Comparison of ENCODE assay signal across 24 cellular contexts in the genomic region with DNA sequence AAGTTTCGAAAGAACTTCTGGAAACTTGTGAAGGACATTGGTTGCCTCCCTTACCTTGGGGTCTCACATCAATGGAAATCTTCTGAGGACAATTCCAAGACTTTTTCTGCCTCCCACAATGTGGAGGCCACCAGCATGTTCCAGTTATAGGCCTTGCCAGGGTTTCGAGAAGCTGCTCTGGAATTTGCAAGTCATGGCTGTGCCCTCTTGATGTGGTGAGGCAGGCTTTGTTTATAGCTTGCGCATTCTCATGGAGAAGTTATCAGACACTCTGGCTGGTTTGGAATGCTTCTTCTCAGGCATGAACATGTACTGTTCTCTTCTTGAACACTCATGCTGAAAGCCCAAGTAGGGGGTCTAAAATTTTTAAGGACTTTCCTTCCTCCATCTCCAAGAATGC. TPM values are rescaled to one million over a fixed set of nuclear protein-coding genes. Genes with fewer than 3 reads are reported as not detected.
DNase-seq lines count a peak whose midpoint lies in the region; ATAC-seq and TF ChIP-seq lines count a peak whose summit lies in the region.
"Had no signal": no experiment of that assay in that cellular context is flagged by ENCODE, and none has a peak within 500 bp of the region (broad histone marks: within the 10 kb centered on the region; RNA-seq: fewer than 3 reads in every experiment).

No MANE protein-coding gene starts in this region.

- H3K14ac ChIP-seq in neuronal stem cell (ENCODE audit: low read length) = no peak overlapping the region

- H3K4ac ChIP-seq in neuronal stem cell (ENCODE audit: low read length) = no peak overlapping the region

- H3K79me1 ChIP-seq in neuronal stem cell (ENCODE audit: low read depth, low read length) = no peaks in the 10 kb centered on the region

- H3K18ac ChIP-seq in neuronal stem cell (ENCODE audit: low read length) = no peak overlapping the region

- H3K4me1 ChIP-seq in GM23248 (ENCODE audit: insufficient read depth) (peaks cover 21% of the 10 kb centered on the region), osteoblast (ENCODE audit: insufficient read depth, low read length) (peaks cover 27% of the 10 kb centered on the region), neuronal stem cell (ENCODE audit: control insufficient read depth in 2 of 2, insufficient read depth in 1 of 2, low read depth in 1 of 2, low read length in 2 of 2) (no peaks in the 10 kb centered on the region)
- H3K4me1 ChIP-seq: colonic mucosa, HAP-1, parathyroid adenoma had no signal

- no peaks in the 10 kb centered on the region for H3K9me3 ChIP-seq in GM23248 (ENCODE audit: low read depth)
- H3K9me3 ChIP-seq in osteoblast (ENCODE audit: low read depth, low read length) = no peaks in the 10 kb centered on the region
- H3K9me3 ChIP-seq in neuronal stem cell (replicated peaks in 1 of 2; ENCODE audit: control insufficient read depth in 2 of 2, insufficient read depth in 1 of 2, low read depth in 1 of 2, low read length in 2 of 2) = no peaks in the 10 kb centered on the region
- H3K9me3 ChIP-seq: BLaER1 treated with 17β-estradiol and CSF1 and Interleukin-3, amounts not matched to agents 10 nM and 100 nM; colonic mucosa; HAP-1; MG63 had no signal

- no peak overlapping the region for H3K27ac ChIP-seq in GM23248
- H3K27ac ChIP-seq in osteoblast (ENCODE audit: low read depth, low read length) = peak overlapping the region; percentile 21
- no peak overlapping the region for H3K27ac ChIP-seq in neuronal stem cell (replicated peaks; ENCODE audit: low read length)
- H3K27ac ChIP-seq: colonic mucosa, parathyroid adenoma had no signal

- H3K27ac Mint-ChIP-seq in T-helper 2 cell treated with Interferon-gamma antibody and Interleukin-4, amounts not matched to agents 5 μg/mL and 100 μg/mL, for 36 hours = no peak overlapping the region
- H3K27ac Mint-ChIP-seq in activated T-helper 17 cell treated with anti-CD3 and anti-CD28 coated beads, Interleukin-2, amount 50 U/mL, for 72 hours = peak overlapping the region; percentile 88
- H3K27ac Mint-ChIP-seq: naive B cell had no signal

- no peak overlapping the region for H2BK15ac ChIP-seq in neuronal stem cell (ENCODE audit: low read length)

- H3K4me3 Mint-ChIP-seq in T-helper 2 cell treated with Interferon-gamma antibody and Interleukin-4, amounts not matched to agents 5 μg/mL and 100 μg/mL, for 36 hours = peak overlapping the region; percentile 15
- peak overlapping the region; percentile 51 for H3K4me3 Mint-ChIP-seq in activated T-helper 17 cell treated with anti-CD3 and anti-CD28 coated beads, Interleukin-2, amount 50 U/mL, for 72 hours
- H3K4me3 Mint-ChIP-seq: naive B cell had no signal

- no peak overlapping the region for H4K91ac ChIP-seq in neuronal stem cell (ENCODE audit: low read depth, low read length, poor library complexity)

- ATAC-seq in activated T-helper 17 cell treated with anti-CD3 and anti-CD28 coated beads, Interleukin-2, amount 50 U/mL, for 72 hours (replicated peaks) = no peak
- no peak for ATAC-seq in GM21367 (IDR thresholded peaks at IDR 0.05; ENCODE audit: unreplicated experiment)
- no peak for ATAC-seq in activated CD4-positive, CD25-positive, alpha-beta regulatory T cell treated with anti-CD3 and anti-CD28 coated beads, Interleukin-2, amount 50 U/mL, for 24 hours
- ATAC-seq: GM12878 had no signal

- no peaks in the 10 kb centered on the region for H3K27me3 ChIP-seq in GM23248 (replicated peaks; ENCODE audit: insufficient read depth)
- H3K27me3 ChIP-seq in osteoblast (ENCODE audit: insufficient read depth, low read length) = no peaks in the 10 kb centered on the region
- no peaks in the 10 kb centered on the region for H3K27me3 ChIP-seq in neuronal stem cell (ENCODE audit: control insufficient read depth in 3 of 3, insufficient read depth in 3 of 3, low read depth in 1 of 3, low read length in 3 of 3)
- H3K27me3 ChIP-seq: BLaER1 treated with 17β-estradiol and CSF1 and Interleukin-3, amounts not matched to agents 10 nM and 100 nM; colonic mucosa; MG63 had no signal

- H3K23ac ChIP-seq in neuronal stem cell (ENCODE audit: low read depth, low read length, poor library complexity) = no peak overlapping the region

- TF ChIP-seq CTCF in osteoblast (IDR thresholded peaks at IDR 0.05; ENCODE audit: extremely low read depth, low read depth, low read length) = no peak

- H3K9me3 Mint-ChIP-seq in T-helper 2 cell treated with Interferon-gamma antibody and Interleukin-4, amounts not matched to agents 5 μg/mL and 100 μg/mL, for 36 hours = no peaks in the 10 kb centered on the region
- H3K9me3 Mint-ChIP-seq in activated T-helper 17 cell treated with anti-CD3 and anti-CD28 coated beads, Interleukin-2, amount 50 U/mL, for 72 hours = no peaks in the 10 kb centered on the region
- H3K9me3 Mint-ChIP-seq: naive B cell had no signal

- 95 to 100% methylated on average over 3 of the region's 3 CpGs for WGBS in GM23248 (ENCODE audit: low coverage in 1 of 2, low lambda C conversion rate in 2 of 2, missing lambda C conversion rate in 2 of 2), 2 experiments
- WGBS in neuronal stem cell (ENCODE audit: extremely low coverage in 2 of 2, insufficient read length in 2 of 2, insufficient replicate concordance in 1 of 2), 2 donors = no CpG with 5 or more reads among the region's 3 CpGs

- H3K36me3 Mint-ChIP-seq in T-helper 2 cell treated with Interferon-gamma antibody and Interleukin-4, amounts not matched to agents 5 μg/mL and 100 μg/mL, for 36 hours (ENCODE audit: low read depth) = peaks cover 77% of the 10 kb centered on the region
- H3K36me3 Mint-ChIP-seq in activated T-helper 17 cell treated with anti-CD3 and anti-CD28 coated beads, Interleukin-2, amount 50 U/mL, for 72 hours (ENCODE audit: low read depth) = peaks cover 80% of the 10 kb centered on the region

- peaks cover 15% of the 10 kb centered on the region for H3F3A ChIP-seq in GM23248 (ENCODE audit: insufficient read depth)

- in situ Hi-C loops in GM23248 (cut with MboI) = loop anchor here (25.0 kb wide), 1 partner anchor 415 kb away; a partner anchor contains a TSS

- no peaks in the 10 kb centered on the region for H3K9me2 ChIP-seq in GM23248 (ENCODE audit: insufficient read depth)

- no peak overlapping the region for H2AK5ac ChIP-seq in neuronal stem cell (ENCODE audit: low read depth, low read length)

- H2BK5ac ChIP-seq in neuronal stem cell (ENCODE audit: low read length) = no peak overlapping the region

- no peak overlapping the region for H2BK12ac ChIP-seq in neuronal stem cell (ENCODE audit: low read length)

- no peak for DNase-seq in T-helper 2 cell treated with Interferon-gamma antibody and Interleukin-4, amounts not matched to agents 5 μg/mL and 100 μg/mL, for 36 hours (ENCODE audit: low spot score)
- DNase-seq in T-helper 2 cell (no peak), GM23248 (peak; percentile 36), osteoblast (ENCODE audit: insufficient read length, low spot score, missing footprints) (no peak), neuronal stem cell (ENCODE audit: low spot score) (no peak)
- DNase-seq: activated naive CD4-positive, alpha-beta T cell; colonic mucosa; MG63; naive B cell; NCI-H1436; NCI-H2171 treated with DMSO at 0.1 percent for 48 hours; NCI-H69; stimulated activated CD4-positive, alpha-beta T cell treated with anti-CD3 and anti-CD28 coated beads, Interleukin-4, amount 100 ng/mL, for 24 hours; T-helper 9 cell had no signal

- no peak overlapping the region for H2BK120ac ChIP-seq in neuronal stem cell (ENCODE audit: low read depth, low read length)

- H3K4me3 ChIP-seq in GM23248 (no peak overlapping the region), osteoblast (ENCODE audit: insufficient read depth, low read length) (no peak overlapping the region), neuronal stem cell (ENCODE audit: low read length in 2 of 2) (no peak overlapping the region)
- H3K4me3 ChIP-seq: BLaER1 treated with 17β-estradiol and CSF1 and Interleukin-3, amounts not matched to agents 10 nM and 100 nM; colonic mucosa; GM12878; HAP-1; lung; MG63 had no signal

- no peaks in the 10 kb centered on the region for H4K20me1 ChIP-seq in GM23248 (ENCODE audit: insufficient read depth)
- H4K20me1 ChIP-seq in osteoblast (ENCODE audit: insufficient read depth, low read length) = peaks cover 26% of the 10 kb centered on the region
- H4K20me1 ChIP-seq: BLaER1 treated with 17β-estradiol and CSF1 and Interleukin-3, amounts not matched to agents 10 nM and 100 nM had no signal

- H3K79me2 ChIP-seq in GM23248 (ENCODE audit: insufficient read depth) (no peaks in the 10 kb centered on the region), osteoblast (ENCODE audit: insufficient read depth, low read length) (no peaks in the 10 kb centered on the region)
- H3K79me2 ChIP-seq: parathyroid adenoma had no signal

- H3K4me2 ChIP-seq in GM23248 (ENCODE audit: unreplicated experiment) (no peak overlapping the region), osteoblast (ENCODE audit: insufficient read depth, low read length) (peak overlapping the region; percentile 6), neuronal stem cell (ENCODE audit: insufficient read depth, low read length, poor library complexity, severe bottlenecking) (no peak overlapping the region)
- H3K4me2 ChIP-seq: BLaER1 treated with 17β-estradiol and CSF1 and Interleukin-3, amounts not matched to agents 10 nM and 100 nM had no signal

- no peak overlapping the region for H3K9ac ChIP-seq in GM23248
- H3K9ac ChIP-seq in neuronal stem cell (ENCODE audit: low read depth, low read length, poor library complexity) = no peak overlapping the region
- H3K9ac ChIP-seq: BLaER1 treated with 17β-estradiol and CSF1 and Interleukin-3, amounts not matched to agents 10 nM and 100 nM; parathyroid adenoma had no signal

- H3K36me3 ChIP-seq in GM23248 (ENCODE audit: low read depth) = no peaks in the 10 kb centered on the region
- H3K36me3 ChIP-seq in osteoblast (ENCODE audit: insufficient read depth, low read length) = peaks cover 26% of the 10 kb centered on the region
- peaks cover 41 to 62% of the 10 kb centered on the region in 2 donors for H3K36me3 ChIP-seq in neuronal stem cell (replicated peaks in 1 of 2; ENCODE audit: control insufficient read depth in 2 of 2, insufficient read depth in 2 of 2, low read length in 2 of 2)

- peaks cover 65% of the 10 kb centered on the region for H3K4me1 Mint-ChIP-seq in T-helper 2 cell treated with Interferon-gamma antibody and Interleukin-4, amounts not matched to agents 5 μg/mL and 100 μg/mL, for 36 hours (ENCODE audit: low read depth)
- peaks cover 33% of the 10 kb centered on the region for H3K4me1 Mint-ChIP-seq in activated T-helper 17 cell treated with anti-CD3 and anti-CD28 coated beads, Interleukin-2, amount 50 U/mL, for 72 hours
- H3K4me1 Mint-ChIP-seq: naive B cell had no signal

- H2AFZ ChIP-seq in GM23248 = no peak overlapping the region
- no peak overlapping the region for H2AFZ ChIP-seq in osteoblast (ENCODE audit: low read length)
- H2AFZ ChIP-seq in neuronal stem cell (ENCODE audit: low read length) = no peak overlapping the region
- H2AFZ ChIP-seq: parathyroid adenoma had no signal

- no peak overlapping the region for H4K8ac ChIP-seq in neuronal stem cell (ENCODE audit: low read depth, low read length)

- no peaks in the 10 kb centered on the region for H3K27me3 Mint-ChIP-seq in T-helper 2 cell treated with Interferon-gamma antibody and Interleukin-4, amounts not matched to agents 5 μg/mL and 100 μg/mL, for 36 hours (ENCODE audit: low read depth)
- H3K27me3 Mint-ChIP-seq in activated T-helper 17 cell treated with anti-CD3 and anti-CD28 coated beads, Interleukin-2, amount 50 U/mL, for 72 hours = no peaks in the 10 kb centered on the region
- H3K27me3 Mint-ChIP-seq: naive B cell had no signal

RNA-seq across cellular contexts. Expression of a gene that starts 4.1 kb away (rescaled TPM):
- not detected in 2 replicates for total RNA-seq in GM23248 (2014; rRNA removed; shearing (Covaris generic))
- polyA plus RNA-seq in GM23248 (2016; fragmentation: Nextera tagmentation; extraction: Ambion mirVana) = not detected in 2 replicates
- total RNA-seq in activated T-helper 17 cell treated with anti-CD3 and anti-CD28 coated beads, Interleukin-2, amount 50 U/mL, for 72 hours = 10 to 100 TPM; 13.7 to 25.4 TPM
- total RNA-seq in osteoblast = not detected in 2 replicates
- not detected for polyA plus RNA-seq in neuronal stem cell (2013, experiment 1 of 2)
- polyA plus RNA-seq in neuronal stem cell (2013, experiment 2 of 2) = not detected
- total RNA-seq: A172, GM12878, OCI-LY7 had no signal

RNA-seq across cellular contexts. Expression of a gene that starts 48.3 kb away (rescaled TPM):
- total RNA-seq in GM23248 (2014; rRNA removed; shearing (Covaris generic)) = 12.8 and 13.4 TPM in 2 replicates
- polyA plus RNA-seq in GM23248 (2016; fragmentation: Nextera tagmentation; extraction: Ambion mirVana) = 6.2 and 6.3 TPM in 2 replicates
- 10 to 100 TPM; 15.5 to 26.2 TPM for total RNA-seq in activated T-helper 17 cell treated with anti-CD3 and anti-CD28 coated beads, Interleukin-2, amount 50 U/mL, for 72 hours
- total RNA-seq in osteoblast = 22.7 and 25.0 TPM in 2 replicates
- 4.6 TPM for polyA plus RNA-seq in neuronal stem cell (2013, experiment 1 of 2)
- polyA plus RNA-seq in neuronal stem cell (2013, experiment 2 of 2) = 4.7 TPM

Comparison
In these comparisons a context has a peak if more than half of its experiments do, and no peak if none do; other contexts are left out.
1. RNA of a gene that starts 4.1 kb away (total RNA-seq): 13.7 to 25.4 TPM in activated T-helper 17 cell treated with anti-CD3 and anti-CD28 coated beads, Interleukin-2, amount 50 U/mL, for 72 hours; not detected in GM23248 and not detected in osteoblast; every median in the first group is over 10 times any median in the second.